ENCODE assay signal across 9 cellular contexts in the genomic region with DNA sequence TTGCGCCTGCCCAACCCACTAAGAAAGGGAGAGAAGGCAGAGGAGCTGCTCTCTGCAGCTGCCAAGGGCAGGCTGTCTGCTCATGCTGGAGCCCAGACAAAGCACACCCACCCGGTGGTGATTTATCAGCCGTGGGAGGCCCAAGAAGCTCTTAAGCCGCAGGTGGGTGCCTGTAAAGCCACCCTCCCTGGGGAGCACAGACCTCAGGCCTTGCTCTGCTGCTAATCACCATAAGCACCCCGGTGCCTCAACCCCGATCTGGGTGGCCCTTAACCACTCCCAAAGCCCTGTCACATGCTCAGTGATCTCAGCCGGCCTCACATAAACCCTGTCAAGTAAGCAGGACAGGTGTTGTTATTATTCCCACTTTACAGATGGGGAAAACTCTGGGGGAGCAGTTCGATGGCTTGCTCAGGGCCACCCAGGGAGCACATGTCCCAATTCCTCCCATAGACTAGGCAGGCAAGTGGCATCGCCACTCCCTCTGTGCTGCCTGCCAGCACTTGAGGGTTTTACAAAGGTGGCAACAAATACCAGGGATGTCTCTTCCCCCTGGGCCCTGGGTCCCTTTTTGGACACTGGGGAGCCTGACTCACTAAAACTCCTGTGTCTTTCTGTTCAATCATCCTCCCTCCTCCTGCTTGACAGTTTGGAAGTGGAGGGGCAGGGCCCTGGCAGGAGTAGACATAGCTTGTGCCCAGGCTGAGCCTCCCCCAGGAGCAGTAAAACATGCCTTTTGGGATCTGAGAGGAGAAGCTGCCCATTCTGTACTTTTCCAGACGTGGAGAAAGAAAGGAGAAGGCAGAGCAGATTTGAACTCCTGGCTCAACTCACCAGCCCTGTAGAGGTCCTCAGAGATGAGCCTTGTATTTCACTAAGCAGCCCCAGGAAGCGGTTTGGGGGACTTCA.
DNase-seq lines count a peak whose midpoint lies in the region; ATAC-seq and TF ChIP-seq lines count a peak whose summit lies in the region.
"Had no signal": no experiment of that assay in that cellular context is flagged by ENCODE, and none has a peak within 500 bp of the region (broad histone marks: within the 10 kb centered on the region; RNA-seq: fewer than 3 reads in every experiment).

No MANE protein-coding gene starts in this region.

- in situ Hi-C loops in astrocyte of the spinal cord (cut with HindIII; ENCODE audit: low sequenced_read_pairs), result no loop called here

- H3K9me3 ChIP-seq in thyroid gland, result no peaks in the 10 kb centered on the region

- 76% methylated on average over 6 to 9 of the region's 11 CpGs for WGBS in thyroid gland, 2 donors

- TF ChIP-seq POLR2A in thyroid gland (IDR thresholded peaks at IDR 0.05), result no peak

- H3K4me3 ChIP-seq in astrocyte of the spinal cord (ENCODE audit: low read depth, low read length) (no peak overlapping the region), thyroid gland (replicated peaks in 1 of 3) (no peak overlapping the region)
- H3K4me3 ChIP-seq: lung had no signal

- intact Hi-C loops in thyroid gland (cut with DNase I), result no loop called here

- H3K27ac ChIP-seq in thyroid gland, result no peak overlapping the region

- TF ChIP-seq CTCF in astrocyte of the spinal cord (IDR thresholded peaks at IDR 0.05; ENCODE audit: low read depth, low read length), result no peak
- TF ChIP-seq CTCF in thyroid gland (IDR thresholded peaks at IDR 0.05), result no peak

- no peaks in the 10 kb centered on the region for H3K36me3 ChIP-seq in thyroid gland

- peak; percentile 42 for ATAC-seq in HG03064 (IDR thresholded peaks at IDR 0.05; ENCODE audit: low read depth, unreplicated experiment)

- H3K27me3 ChIP-seq in thyroid gland, result no peaks in the 10 kb centered on the region

- peak in 2 of 3 experiments; percentile 42 to 69 for DNase-seq in NCI-H1417 (lab: John Stamatoyannopoulos, UW)
- DNase-seq in NCI-H1417 treated with DMSO at 0.1 percent for 48 hours (lab: John Stamatoyannopoulos, UW), result no peak
- peak; percentile 56 for DNase-seq in astrocyte of the spinal cord (ENCODE audit: low read depth, low spot score)
- DNase-seq in thyroid gland, result peak; percentile 25 to 36
- DNase-seq in islet precursor cell, result no peak
- no peak for DNase-seq in GF-D8 (lab: John Stamatoyannopoulos, UW)
- no peak for DNase-seq in hepatic stellate cell (ENCODE audit: low spot score)

- H3K4me1 ChIP-seq in thyroid gland, result peaks cover 0 to 14% of the 10 kb centered on the region in 2 donors

Comparison
In these comparisons a context has a peak if more than half of its experiments do, and no peak if none do; other contexts are left out.
1. DNase-seq: peak in NCI-H1417 (2 of 3), astrocyte of the spinal cord (single experiment) and thyroid gland (2 of 2); none in NCI-H1417 treated with DMSO at 0.1 percent for 48 hours (single experiment), islet precursor cell (single experiment), GF-D8 (single experiment) and hepatic stellate cell (single experiment).